1 cellular context compared by ENCODE assay signal in genomic region chr17:41553987-41554680, GRCh38.
A peak's percentile ranks its signal among the peaks of the same experiment; 100 is the strongest.
TF ChIP-seq lines count a peak whose summit lies in the region.

No MANE protein-coding gene starts in this region.

TF ChIP-seq in K562, 482 proteins besides CTCF, POLR2A, EP300 and RAD21:
- peak; percentile 90 for TF ChIP-seq ZNF24 (IDR thresholded peaks at IDR 0.05)
- TF ChIP-seq ZNF57 (CRISPR knock-in tag; IDR thresholded peaks at IDR 0.05): no peak
- TF ChIP-seq ATF3 (IDR thresholded peaks at IDR 0.05): peak; percentile 32; the same call in 1 of the 2 replicates
- TF ChIP-seq ATF3 (CRISPR knock-in tag; conservative IDR thresholded peaks at IDR 0.05): no peak
- TF ChIP-seq CEBPG (CRISPR knock-in tag; IDR thresholded peaks at IDR 0.05): no peak
- TF ChIP-seq CEBPG (tag; conservative IDR thresholded peaks at IDR 0.05 in 1 of 2, IDR thresholded peaks at IDR 0.05 in 1 of 2): peak; percentile 15 to 41; a peak in 1 of 4 replicates
